13 cellular contexts compared by ENCODE assay signal in genomic region chr7:158413962-158414961, GRCh38.
DNase-seq lines count a peak whose midpoint lies in the region; ATAC-seq and TF ChIP-seq lines count a peak whose summit lies in the region.
"Had no signal": no experiment of that assay in that cellular context is flagged by ENCODE, and none has a peak within 500 bp of the region (broad histone marks: within the 10 kb centered on the region; RNA-seq: fewer than 3 reads in every experiment).

No MANE protein-coding gene starts in this region.

- no peak for DNase-seq in A673 (ENCODE audit: low spot score)
- DNase-seq in NCI-H1092 (lab: John Stamatoyannopoulos, UW) = peak; percentile 88
- peak; percentile 3 for DNase-seq in WERI-Rb-1
- DNase-seq in colonic mucosa = no peak
- DNase-seq in gastrocnemius medialis = no peak
- no peak for DNase-seq in GM03348 (ENCODE audit: low spot score)
- DNase-seq: activated gamma-delta T cell; BE2C; effector CD4-positive, alpha-beta T cell; naive B cell; T1000 had no signal

- H3K9ac ChIP-seq in colonic mucosa (ENCODE audit: low read depth in 2 of 2, low read length in 2 of 2) = no peak overlapping the region

- CTCF ChIA-PET in A673 (lab: Charles Lee) = no interaction called here

- no peak for TF ChIP-seq POLR2A in gastrocnemius medialis (IDR thresholded peaks at IDR 0.05)

- intact Hi-C loops in A673 (cut with micrococcal nuclease; ENCODE audit: unreplicated experiment) = no loop called here
- intact Hi-C loops in colonic mucosa (cut with DNase I) = no loop called here
- intact Hi-C loops in gastrocnemius medialis (cut with DNase I; ENCODE audit: low total_unique reads) = no loop called here

- H3K27me3 ChIP-seq in A673 (replicated peaks; ENCODE audit: insufficient read depth, low read depth, low read length, poor library complexity) = peaks cover 7% of the 10 kb centered on the region
- H3K27me3 ChIP-seq in WERI-Rb-1 (ENCODE audit: insufficient read depth, low read depth, severe bottlenecking) = no peaks in the 10 kb centered on the region
- H3K27me3 ChIP-seq in layer of hippocampus (ENCODE audit: control insufficient read depth, insufficient read depth, low read length) = no peaks in the 10 kb centered on the region
- no peaks in the 10 kb centered on the region for H3K27me3 ChIP-seq in colonic mucosa
- no peaks in the 10 kb centered on the region for H3K27me3 ChIP-seq in gastrocnemius medialis
- H3K27me3 ChIP-seq: BE2C had no signal

- in situ Hi-C loops in gastrocnemius medialis (cut with MboI; ENCODE audit: low sequenced_read_pairs in 4 of 4) = loop anchor here in 1 of 4 donors (25.0 kb wide), 1 partner anchor 98 kb away; no protein-coding TSS in a partner anchor

- ATAC-seq in gastrocnemius medialis (no peak), GM18868 (IDR thresholded peaks at IDR 0.05; ENCODE audit: unreplicated experiment) (no peak)

- peak; percentile 17; the same call in 1 of the 2 replicates for TF ChIP-seq CTCF in A673 (conservative IDR thresholded peaks at IDR 0.05; ENCODE audit: low read depth, low read length)
- TF ChIP-seq CTCF in WERI-Rb-1 (IDR thresholded peaks at IDR 0.05; ENCODE audit: low read depth, low read length) = peak; percentile 37; the same call in 1 of the 2 replicates
- no peak for TF ChIP-seq CTCF in colonic mucosa (IDR thresholded peaks at IDR 0.05)
- TF ChIP-seq CTCF in gastrocnemius medialis (IDR thresholded peaks at IDR 0.05 in 4 of 5, conservative IDR thresholded peaks at IDR 0.05 in 1 of 5) = no peak

- POLR2A ChIA-PET in A673 (lab: Charles Lee; ENCODE audit: low non-redundant PET) = no interaction called here

- H3K36me3 ChIP-seq in A673 (ENCODE audit: insufficient read depth, low read length, poor library complexity, severe bottlenecking) (no peaks in the 10 kb centered on the region), WERI-Rb-1 (no peaks in the 10 kb centered on the region), colonic mucosa (no peaks in the 10 kb centered on the region), gastrocnemius medialis (no peaks in the 10 kb centered on the region)
- H3K36me3 ChIP-seq: BE2C had no signal

- H3K4me3 ChIP-seq in A673 (ENCODE audit: low read depth, low read length, poor library complexity, severe bottlenecking) (no peak overlapping the region), WERI-Rb-1 (ENCODE audit: low read depth, low read length) (no peak overlapping the region), colonic mucosa (no peak overlapping the region), gastrocnemius medialis (no peak overlapping the region)

- H3K27ac ChIP-seq in A673 (ENCODE audit: low read depth, low read length, poor library complexity, severe bottlenecking) (no peak overlapping the region), WERI-Rb-1 (no peak overlapping the region), layer of hippocampus (ENCODE audit: low read depth, low read length) (peak overlapping the region; percentile 42), colonic mucosa (no peak overlapping the region), gastrocnemius medialis (no peak overlapping the region)

- no peaks in the 10 kb centered on the region for H3K9me3 ChIP-seq in A673 (ENCODE audit: low read depth, low read length, poor library complexity, severe bottlenecking)
- peaks cover 5% of the 10 kb centered on the region for H3K9me3 ChIP-seq in WERI-Rb-1 (ENCODE audit: severe bottlenecking)
- no peaks in the 10 kb centered on the region for H3K9me3 ChIP-seq in colonic mucosa
- H3K9me3 ChIP-seq in gastrocnemius medialis = no peaks in the 10 kb centered on the region
- H3K9me3 ChIP-seq: BE2C had no signal

- no TSS peak for BruUV-seq in A673 (replicated peaks; lab: Mats Ljungman, UMichigan)

- no peaks in the 10 kb centered on the region for H3K4me1 ChIP-seq in A673 (ENCODE audit: insufficient read depth, low read length, poor library complexity, severe bottlenecking)
- no peaks in the 10 kb centered on the region for H3K4me1 ChIP-seq in colonic mucosa
- no peaks in the 10 kb centered on the region for H3K4me1 ChIP-seq in gastrocnemius medialis
- H3K4me1 ChIP-seq: BE2C had no signal

Comparison
In these comparisons a context has a peak if more than half of its experiments do, and no peak if none do; other contexts are left out.
1. DNase-seq: peak in NCI-H1092 (single experiment) and WERI-Rb-1 (single experiment); none in A673 (single experiment), colonic mucosa (single experiment), gastrocnemius medialis (0 of 2) and GM03348 (single experiment).
2. CTCF ChIP-seq: peak in A673 (single experiment) and WERI-Rb-1 (single experiment); none in colonic mucosa (single experiment) and gastrocnemius medialis (0 of 5).